In genomic region chr17:304461-304860, GRCh38 we compare ENCODE assay signal across 1 cellular context.
TF ChIP-seq lines count a peak whose summit lies in the region.

No MANE protein-coding gene starts in this region.

TF ChIP-seq in H1, 55 proteins besides CTCF, POLR2A, EP300 and RAD21:
- TF ChIP-seq CTBP2 (IDR thresholded peaks at IDR 0.05; ENCODE audit: borderline replicate concordance, insufficient read depth, insufficient read length, low read length) = no peak
- TF ChIP-seq TAF1 (IDR thresholded peaks at IDR 0.05; ENCODE audit: low read depth, low read length) = peak; percentile 39; the same call in 1 of the 2 replicates
- TF ChIP-seq, protein P1, sequence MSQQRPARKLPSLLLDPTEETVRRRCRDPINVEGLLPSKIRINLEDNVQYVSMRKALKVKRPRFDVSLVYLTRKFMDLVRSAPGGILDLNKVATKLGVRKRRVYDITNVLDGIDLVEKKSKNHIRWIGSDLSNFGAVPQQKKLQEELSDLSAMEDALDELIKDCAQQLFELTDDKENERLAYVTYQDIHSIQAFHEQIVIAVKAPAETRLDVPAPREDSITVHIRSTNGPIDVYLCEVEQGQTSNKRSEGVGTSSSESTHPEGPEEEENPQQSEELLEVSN (IDR thresholded peaks at IDR 0.05) = peak; percentile 58; the same call in 1 of the 2 replicates
- TF ChIP-seq CBX8 (IDR thresholded peaks at IDR 0.05; ENCODE audit: borderline replicate concordance, low read depth, low read length) = no peak
- TF ChIP-seq, protein P2, sequence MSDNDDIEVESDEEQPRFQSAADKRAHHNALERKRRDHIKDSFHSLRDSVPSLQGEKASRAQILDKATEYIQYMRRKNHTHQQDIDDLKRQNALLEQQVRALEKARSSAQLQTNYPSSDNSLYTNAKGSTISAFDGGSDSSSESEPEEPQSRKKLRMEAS (IDR thresholded peaks at IDR 0.05) = peak; percentile 53
- no peak for TF ChIP-seq RBBP5 (IDR thresholded peaks at IDR 0.05; ENCODE audit: borderline replicate concordance, low read depth, low read length)
- TF ChIP-seq, protein P3, sequence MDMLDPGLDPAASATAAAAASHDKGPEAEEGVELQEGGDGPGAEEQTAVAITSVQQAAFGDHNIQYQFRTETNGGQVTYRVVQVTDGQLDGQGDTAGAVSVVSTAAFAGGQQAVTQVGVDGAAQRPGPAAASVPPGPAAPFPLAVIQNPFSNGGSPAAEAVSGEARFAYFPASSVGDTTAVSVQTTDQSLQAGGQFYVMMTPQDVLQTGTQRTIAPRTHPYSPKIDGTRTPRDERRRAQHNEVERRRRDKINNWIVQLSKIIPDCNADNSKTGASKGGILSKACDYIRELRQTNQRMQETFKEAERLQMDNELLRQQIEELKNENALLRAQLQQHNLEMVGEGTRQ (IDR thresholded peaks at IDR 0.05; ENCODE audit: low read length) = peak; percentile 32; the same call in 1 of the 2 replicates
TF ChIP-seq in H1: peak in this region for 4.
